In genomic region chr11:69460540-69461257, GRCh38 we compare ENCODE assay signal across 11 cellular contexts. TPM values are rescaled to one million over a fixed set of nuclear protein-coding genes. Genes with fewer than 3 reads are reported as not detected.
DNase-seq lines count a peak whose midpoint lies in the region; FAIRE-seq and TF ChIP-seq lines count a peak whose summit lies in the region.
"Had no signal": no experiment of that assay in that cellular context is flagged by ENCODE, and none has a peak within 500 bp of the region (broad histone marks: within the 10 kb centered on the region; RNA-seq: fewer than 3 reads in every experiment).

No MANE protein-coding gene starts in this region.

- H3K4me2 ChIP-seq in fibroblast of lung (ENCODE audit: extremely low read depth, insufficient read depth, low read length) = no peak overlapping the region
- peak overlapping the region; percentile 10 for H3K4me2 ChIP-seq in smooth muscle cell

- H3K4me3 ChIP-seq in fibroblast of lung (replicated peaks in 1 of 4; ENCODE audit: control extremely low read depth in 1 of 4, insufficient read depth in 1 of 4, low read depth in 3 of 4, low read length in 4 of 4) = no peak overlapping the region
- no peak overlapping the region for H3K4me3 ChIP-seq in smooth muscle cell

- peaks cover 15% of the 10 kb centered on the region for H3F3A ChIP-seq in smooth muscle cell (ENCODE audit: low read depth)

- H2AFZ ChIP-seq in fibroblast of lung (ENCODE audit: low read length) = no peak overlapping the region
- peak overlapping the region; percentile 0 for H2AFZ ChIP-seq in smooth muscle cell (ENCODE audit: low read depth)

- H3K9me3 ChIP-seq in fibroblast of lung (ENCODE audit: control insufficient read depth, insufficient read depth, low read depth, low read length) = peaks cover 8% of the 10 kb centered on the region
- no peaks in the 10 kb centered on the region for H3K9me3 ChIP-seq in smooth muscle cell (replicated peaks; ENCODE audit: low read depth)

- H4K20me1 ChIP-seq in fibroblast of lung (ENCODE audit: control insufficient read depth, extremely low read depth, insufficient read depth, low read length) (no peaks in the 10 kb centered on the region), smooth muscle cell (ENCODE audit: low read depth) (no peaks in the 10 kb centered on the region)

- no peaks in the 10 kb centered on the region for H3K27me3 ChIP-seq in fibroblast of lung (ENCODE audit: control insufficient read depth, insufficient read depth, low read length)
- no peaks in the 10 kb centered on the region for H3K27me3 ChIP-seq in smooth muscle cell (ENCODE audit: low read depth)

- no peak overlapping the region for H3K9ac ChIP-seq in fibroblast of lung (ENCODE audit: insufficient read depth, low read length)
- peak overlapping the region; percentile 4 for H3K9ac ChIP-seq in smooth muscle cell (ENCODE audit: low read depth)

- 13% methylated on average over 1 of the region's 1 CpG for WGBS in smooth muscle cell (ENCODE audit: low lambda C conversion rate)

- peak overlapping the region; percentile 67 for H3K27ac ChIP-seq in fibroblast of lung (ENCODE audit: insufficient read depth, low read length)
- H3K27ac ChIP-seq in smooth muscle cell (ENCODE audit: low read depth) = peak overlapping the region; percentile 87

- DNase-seq in H54 (ENCODE audit: insufficient read length, low spot score) (peak; percentile 92), SW480 (ENCODE audit: low spot score) (peak; percentile 43), fibroblast of lung (ENCODE audit: low read depth in 2 of 2) (peak; percentile 88 to 96), smooth muscle cell (lab: John Stamatoyannopoulos, UW; ENCODE audit: unreplicated experiment) (no peak), HTR-8/SVneo (ENCODE audit: insufficient read length, low spot score) (no peak), NCI-H1436 treated with DMSO at 0.1 percent for 48 hours (lab: John Stamatoyannopoulos, UW) (no peak), NCI-H146 (lab: John Stamatoyannopoulos, UW) (no peak)
- DNase-seq in activated effector memory CD4-positive, alpha-beta T cell treated with anti-CD3 and anti-CD28 coated beads, Interleukin-2, amount 50 U/mL, for 16 hours = no peak
- DNase-seq: activated naive CD8-positive, alpha-beta T cell treated with anti-CD3 and anti-CD28 coated beads, Interleukin-2, amount 10 ng/mL, durations not matched to agents 7 days and 5 days; T-helper 9 cell had no signal

- TF ChIP-seq POLR2A in H54 (IDR thresholded peaks at IDR 0.05; ENCODE audit: low read depth, low read length) = no peak

- no peaks in the 10 kb centered on the region for H3K36me3 ChIP-seq in fibroblast of lung (ENCODE audit: control insufficient read depth, insufficient read depth, low read length)
- H3K36me3 ChIP-seq in smooth muscle cell (ENCODE audit: low read depth) = no peaks in the 10 kb centered on the region

- TF ChIP-seq CTCF in fibroblast of lung (conservative IDR thresholded peaks at IDR 0.05 in 1 of 2, IDR thresholded peaks at IDR 0.05 in 1 of 2; ENCODE audit: low read depth in 1 of 2, low read length in 2 of 2) (no peak), smooth muscle cell (IDR thresholded peaks at IDR 0.05; ENCODE audit: borderline replicate concordance, insufficient read depth, poor library complexity, severe bottlenecking) (no peak)

- H3K79me2 ChIP-seq in fibroblast of lung (ENCODE audit: control insufficient read depth, insufficient read depth, low read length) = no peaks in the 10 kb centered on the region
- no peaks in the 10 kb centered on the region for H3K79me2 ChIP-seq in smooth muscle cell (ENCODE audit: low read depth)

- H3K4me1 ChIP-seq in fibroblast of lung (ENCODE audit: control insufficient read depth, extremely low read depth, insufficient read depth, low read length) (peaks cover 14% of the 10 kb centered on the region), smooth muscle cell (ENCODE audit: low read depth) (no peaks in the 10 kb centered on the region)

- FAIRE-seq in H54 (lab: Jason Lieb, UNC) (peak; percentile 77), HTR-8/SVneo (lab: Jason Lieb, UNC) (no peak)

RNA-seq across cellular contexts. Expression of gene LINC01488, which starts 20.8 kb away (rescaled TPM):
- not detected in 2 replicates for total RNA-seq in fibroblast of lung
- polyA plus RNA-seq in fibroblast of lung = not detected in 2 replicates
- 0.03 TPM in 1 of 2 replicates, not detected in the other for polyA plus RNA-seq in fibroblast of lung (2012)
- not detected in 2 replicates for polyA minus RNA-seq in fibroblast of lung (ENCODE audit: low replicate concordance)
- total RNA-seq in smooth muscle cell = not detected in 2 replicates
- not detected in 2 replicates for polyA plus RNA-seq in smooth muscle cell
- total RNA-seq: activated naive CD8-positive, alpha-beta T cell treated with anti-CD3 and anti-CD28 coated beads, Interleukin-2, amount 10 ng/mL, durations not matched to agents 7 days and 5 days; H4 had no signal

Comparison
In these comparisons a context has a peak if more than half of its experiments do, and no peak if none do; other contexts are left out.
1. DNase-seq: peak in H54 (single experiment), SW480 (single experiment) and fibroblast of lung (2 of 2); none in smooth muscle cell (single experiment), activated effector memory CD4-positive, alpha-beta T cell treated with anti-CD3 and anti-CD28 coated beads, Interleukin-2, amount 50 U/mL, for 16 hours (single experiment), HTR-8/SVneo (single experiment), NCI-H1436 treated with DMSO at 0.1 percent for 48 hours (single experiment) and NCI-H146 (single experiment).